ENCODE assay signal across 2 cellular contexts in the genomic region with DNA sequence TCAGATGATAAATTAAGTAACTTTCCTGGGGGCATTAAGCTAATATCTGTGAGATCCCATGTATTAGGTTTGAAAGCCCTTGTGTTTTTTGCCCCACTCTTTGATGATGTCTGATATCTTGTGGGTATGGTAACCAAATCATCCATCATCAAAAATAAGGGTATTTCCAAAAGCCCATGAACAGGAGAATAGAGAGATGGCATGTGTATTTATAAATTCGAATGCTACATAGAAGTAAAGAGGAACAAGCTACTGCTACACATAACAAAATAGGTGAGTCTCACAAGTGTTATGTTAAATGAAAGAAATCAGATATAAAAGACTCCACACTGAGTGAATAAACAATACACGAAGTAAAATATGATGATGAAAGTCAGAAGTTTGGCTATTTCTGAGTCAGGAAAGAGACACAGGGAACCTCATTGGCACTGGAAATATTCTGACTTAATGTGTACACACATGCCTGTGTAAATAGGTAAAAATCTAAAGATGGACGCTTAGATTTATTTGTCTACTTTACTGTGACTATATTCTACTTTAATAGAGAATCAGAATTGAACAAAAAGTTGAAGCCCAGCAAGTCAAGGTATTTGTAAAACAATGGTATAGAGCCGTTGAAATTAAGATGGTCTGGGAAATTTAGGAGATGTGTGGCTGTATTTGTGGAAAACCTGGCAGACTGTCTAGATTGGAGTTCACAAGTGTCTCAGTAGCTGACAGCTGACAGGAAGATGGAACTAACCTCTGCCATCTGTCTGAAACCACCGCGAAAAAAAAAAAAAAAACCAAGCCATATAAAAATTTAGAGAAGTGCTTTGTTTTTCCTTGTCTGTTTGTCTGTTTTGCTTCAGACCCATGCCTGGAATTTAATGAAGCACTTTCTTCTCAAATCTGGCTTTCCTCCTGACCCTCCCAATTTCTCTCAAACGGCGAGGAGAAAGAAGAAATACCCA.
TF ChIP-seq lines count a peak whose summit lies in the region.

No MANE protein-coding gene starts in this region.

TF ChIP-seq in SK-N-SH, 30 proteins besides CTCF, POLR2A, EP300 and RAD21 (continued from another document):
- no peak for TF ChIP-seq YY1 (IDR thresholded peaks at IDR 0.05; ENCODE audit: low read depth)
- TF ChIP-seq RCOR1 (IDR thresholded peaks at IDR 0.05; ENCODE audit: low read length): no peak
- no peak for TF ChIP-seq NFIC (IDR thresholded peaks at IDR 0.05; ENCODE audit: borderline replicate concordance)
- no peak for TF ChIP-seq EZH2phosphoT487 (IDR thresholded peaks at IDR 0.05; ENCODE audit: borderline replicate concordance, low read depth)
- TF ChIP-seq SIN3A (IDR thresholded peaks at IDR 0.05; ENCODE audit: borderline replicate concordance, low read depth, low read length): no peak

TF ChIP-seq in SK-N-SH treated with all-trans-retinoic acid at 6 μM for 48 hours, 23 proteins besides CTCF, POLR2A, EP300 and RAD21 (continued from another document):
- TF ChIP-seq, protein P1, sequence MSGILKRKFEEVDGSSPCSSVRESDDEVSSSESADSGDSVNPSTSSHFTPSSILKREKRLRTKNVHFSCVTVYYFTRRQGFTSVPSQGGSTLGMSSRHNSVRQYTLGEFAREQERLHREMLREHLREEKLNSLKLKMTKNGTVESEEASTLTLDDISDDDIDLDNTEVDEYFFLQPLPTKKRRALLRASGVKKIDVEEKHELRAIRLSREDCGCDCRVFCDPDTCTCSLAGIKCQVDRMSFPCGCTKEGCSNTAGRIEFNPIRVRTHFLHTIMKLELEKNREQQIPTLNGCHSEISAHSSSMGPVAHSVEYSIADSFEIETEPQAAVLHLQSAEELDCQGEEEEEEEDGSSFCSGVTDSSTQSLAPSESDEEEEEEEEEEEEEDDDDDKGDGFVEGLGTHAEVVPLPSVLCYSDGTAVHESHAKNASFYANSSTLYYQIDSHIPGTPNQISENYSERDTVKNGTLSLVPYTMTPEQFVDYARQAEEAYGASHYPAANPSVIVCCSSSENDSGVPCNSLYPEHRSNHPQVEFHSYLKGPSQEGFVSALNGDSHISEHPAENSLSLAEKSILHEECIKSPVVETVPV (CRISPR knock-in tag; IDR thresholded peaks at IDR 0.05): no peak
- TF ChIP-seq, protein P2, sequence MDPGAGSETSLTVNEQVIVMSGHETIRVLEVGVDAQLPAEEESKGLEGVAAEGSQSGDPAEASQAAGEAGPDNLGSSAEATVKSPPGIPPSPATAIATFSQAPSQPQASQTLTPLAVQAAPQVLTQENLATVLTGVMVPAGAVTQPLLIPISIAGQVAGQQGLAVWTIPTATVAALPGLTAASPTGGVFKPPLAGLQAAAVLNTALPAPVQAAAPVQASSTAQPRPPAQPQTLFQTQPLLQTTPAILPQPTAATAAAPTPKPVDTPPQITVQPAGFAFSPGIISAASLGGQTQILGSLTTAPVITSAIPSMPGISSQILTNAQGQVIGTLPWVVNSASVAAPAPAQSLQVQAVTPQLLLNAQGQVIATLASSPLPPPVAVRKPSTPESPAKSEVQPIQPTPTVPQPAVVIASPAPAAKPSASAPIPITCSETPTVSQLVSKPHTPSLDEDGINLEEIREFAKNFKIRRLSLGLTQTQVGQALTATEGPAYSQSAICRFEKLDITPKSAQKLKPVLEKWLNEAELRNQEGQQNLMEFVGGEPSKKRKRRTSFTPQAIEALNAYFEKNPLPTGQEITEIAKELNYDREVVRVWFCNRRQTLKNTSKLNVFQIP (CRISPR knock-in tag; IDR thresholded peaks at IDR 0.05; ENCODE audit: borderline replicate concordance, low read depth): no peak
- TF ChIP-seq, protein P3, sequence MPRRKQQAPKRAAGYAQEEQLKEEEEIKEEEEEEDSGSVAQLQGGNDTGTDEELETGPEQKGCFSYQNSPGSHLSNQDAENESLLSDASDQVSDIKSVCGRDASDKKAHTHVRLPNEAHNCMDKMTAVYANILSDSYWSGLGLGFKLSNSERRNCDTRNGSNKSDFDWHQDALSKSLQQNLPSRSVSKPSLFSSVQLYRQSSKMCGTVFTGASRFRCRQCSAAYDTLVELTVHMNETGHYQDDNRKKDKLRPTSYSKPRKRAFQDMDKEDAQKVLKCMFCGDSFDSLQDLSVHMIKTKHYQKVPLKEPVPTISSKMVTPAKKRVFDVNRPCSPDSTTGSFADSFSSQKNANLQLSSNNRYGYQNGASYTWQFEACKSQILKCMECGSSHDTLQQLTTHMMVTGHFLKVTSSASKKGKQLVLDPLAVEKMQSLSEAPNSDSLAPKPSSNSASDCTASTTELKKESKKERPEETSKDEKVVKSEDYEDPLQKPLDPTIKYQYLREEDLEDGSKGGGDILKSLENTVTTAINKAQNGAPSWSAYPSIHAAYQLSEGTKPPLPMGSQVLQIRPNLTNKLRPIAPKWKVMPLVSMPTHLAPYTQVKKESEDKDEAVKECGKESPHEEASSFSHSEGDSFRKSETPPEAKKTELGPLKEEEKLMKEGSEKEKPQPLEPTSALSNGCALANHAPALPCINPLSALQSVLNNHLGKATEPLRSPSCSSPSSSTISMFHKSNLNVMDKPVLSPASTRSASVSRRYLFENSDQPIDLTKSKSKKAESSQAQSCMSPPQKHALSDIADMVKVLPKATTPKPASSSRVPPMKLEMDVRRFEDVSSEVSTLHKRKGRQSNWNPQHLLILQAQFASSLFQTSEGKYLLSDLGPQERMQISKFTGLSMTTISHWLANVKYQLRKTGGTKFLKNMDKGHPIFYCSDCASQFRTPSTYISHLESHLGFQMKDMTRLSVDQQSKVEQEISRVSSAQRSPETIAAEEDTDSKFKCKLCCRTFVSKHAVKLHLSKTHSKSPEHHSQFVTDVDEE (CRISPR knock-in tag; IDR thresholded peaks at IDR 0.05): no peak
- TF ChIP-seq PPARA (CRISPR knock-in tag; IDR thresholded peaks at IDR 0.05; ENCODE audit: borderline replicate concordance): no peak
- TF ChIP-seq BACH2 (CRISPR knock-in tag; IDR thresholded peaks at IDR 0.05; ENCODE audit: borderline replicate concordance): no peak
- TF ChIP-seq ESRRG (CRISPR knock-in tag; IDR thresholded peaks at IDR 0.05): no peak
- TF ChIP-seq, protein P4, sequence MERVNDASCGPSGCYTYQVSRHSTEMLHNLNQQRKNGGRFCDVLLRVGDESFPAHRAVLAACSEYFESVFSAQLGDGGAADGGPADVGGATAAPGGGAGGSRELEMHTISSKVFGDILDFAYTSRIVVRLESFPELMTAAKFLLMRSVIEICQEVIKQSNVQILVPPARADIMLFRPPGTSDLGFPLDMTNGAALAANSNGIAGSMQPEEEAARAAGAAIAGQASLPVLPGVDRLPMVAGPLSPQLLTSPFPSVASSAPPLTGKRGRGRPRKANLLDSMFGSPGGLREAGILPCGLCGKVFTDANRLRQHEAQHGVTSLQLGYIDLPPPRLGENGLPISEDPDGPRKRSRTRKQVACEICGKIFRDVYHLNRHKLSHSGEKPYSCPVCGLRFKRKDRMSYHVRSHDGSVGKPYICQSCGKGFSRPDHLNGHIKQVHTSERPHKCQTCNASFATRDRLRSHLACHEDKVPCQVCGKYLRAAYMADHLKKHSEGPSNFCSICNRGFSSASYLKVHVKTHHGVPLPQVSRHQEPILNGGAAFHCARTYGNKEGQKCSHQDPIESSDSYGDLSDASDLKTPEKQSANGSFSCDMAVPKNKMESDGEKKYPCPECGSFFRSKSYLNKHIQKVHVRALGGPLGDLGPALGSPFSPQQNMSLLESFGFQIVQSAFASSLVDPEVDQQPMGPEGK (CRISPR knock-in tag; IDR thresholded peaks at IDR 0.05; ENCODE audit: borderline replicate concordance): no peak
- TF ChIP-seq CSDC2 (CRISPR knock-in tag; IDR thresholded peaks at IDR 0.05): no peak
- no peak for TF ChIP-seq ZFP3 (CRISPR knock-in tag; IDR thresholded peaks at IDR 0.05)
- TF ChIP-seq ZNF565 (CRISPR knock-in tag; conservative IDR thresholded peaks at IDR 0.05; ENCODE audit: low read depth): no peak
- TF ChIP-seq, protein P5, sequence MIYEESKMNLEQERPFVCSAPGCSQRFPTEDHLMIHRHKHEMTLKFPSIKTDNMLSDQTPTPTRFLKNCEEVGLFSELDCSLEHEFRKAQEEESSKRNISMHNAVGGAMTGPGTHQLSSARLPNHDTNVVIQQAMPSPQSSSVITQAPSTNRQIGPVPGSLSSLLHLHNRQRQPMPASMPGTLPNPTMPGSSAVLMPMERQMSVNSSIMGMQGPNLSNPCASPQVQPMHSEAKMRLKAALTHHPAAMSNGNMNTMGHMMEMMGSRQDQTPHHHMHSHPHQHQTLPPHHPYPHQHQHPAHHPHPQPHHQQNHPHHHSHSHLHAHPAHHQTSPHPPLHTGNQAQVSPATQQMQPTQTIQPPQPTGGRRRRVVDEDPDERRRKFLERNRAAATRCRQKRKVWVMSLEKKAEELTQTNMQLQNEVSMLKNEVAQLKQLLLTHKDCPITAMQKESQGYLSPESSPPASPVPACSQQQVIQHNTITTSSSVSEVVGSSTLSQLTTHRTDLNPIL (CRISPR knock-in tag; IDR thresholded peaks at IDR 0.05; ENCODE audit: low read depth): no peak
- TF ChIP-seq ZNF70 (CRISPR knock-in tag; IDR thresholded peaks at IDR 0.05): no peak
TF ChIP-seq in SK-N-SH treated with all-trans-retinoic acid at 6 μM for 48 hours: peak in this region for 0.
